In genomic region chr14:22390824-22391461, GRCh38 we compare ENCODE assay signal across 12 cellular contexts.
DNase-seq lines count a peak whose midpoint lies in the region; ATAC-seq and TF ChIP-seq lines count a peak whose summit lies in the region.
"Had no signal": no experiment of that assay in that cellular context is flagged by ENCODE, and none has a peak within 500 bp of the region (broad histone marks: within the 10 kb centered on the region; RNA-seq: fewer than 3 reads in every experiment).

No MANE protein-coding gene starts in this region.

- H3K9me3 ChIP-seq in SJCRH30 (replicated peaks) (no peaks in the 10 kb centered on the region), spleen (no peaks in the 10 kb centered on the region)

- H3K36me3 Mint-ChIP-seq in activated T-cell treated with anti-CD3 and anti-CD28 coated beads, Interleukin-2, amount 50 U/mL, for 4 hours (ENCODE audit: insufficient read depth): no peaks in the 10 kb centered on the region

- H3K9me3 Mint-ChIP-seq in activated T-cell treated with anti-CD3 and anti-CD28 coated beads, Interleukin-2, amount 50 U/mL, for 4 hours: no peaks in the 10 kb centered on the region

- no peak for TF ChIP-seq CTCF in foreskin keratinocyte (conservative IDR thresholded peaks at IDR 0.05)
- TF ChIP-seq CTCF in spleen (IDR thresholded peaks at IDR 0.05 in 8 of 11, conservative IDR thresholded peaks at IDR 0.05 in 3 of 11): no peak

- ATAC-seq in GM19463 (IDR thresholded peaks at IDR 0.05; ENCODE audit: unreplicated experiment) (peak; percentile 57), foreskin keratinocyte (peak; percentile 74)
- ATAC-seq in activated T-cell treated with anti-CD3 and anti-CD28 coated beads, Interleukin-2, amount 50 U/mL, for 4 hours: no peak

- intact Hi-C loops in spleen (cut with DNase I; ENCODE audit: low total_unique reads): loop anchor here (5.0 to 10.0 kb wide), 2 partner anchors 81 to 264 kb away; no protein-coding TSS in a partner anchor

- H3K36me3 ChIP-seq in SJCRH30: no peaks in the 10 kb centered on the region
- no peaks in the 10 kb centered on the region for H3K36me3 ChIP-seq in spleen

- in situ Hi-C loops in Caki2 (cut with HindIII; ENCODE audit: low pct_unique_long_range_greater_than_20kb, low sequenced_read_pairs): no loop called here

- H3K27me3 Mint-ChIP-seq in activated T-cell treated with anti-CD3 and anti-CD28 coated beads, Interleukin-2, amount 50 U/mL, for 4 hours (ENCODE audit: low read depth): no peaks in the 10 kb centered on the region

- H3K27me3 ChIP-seq in foreskin keratinocyte (peaks cover under 1% of the 10 kb centered on the region), SJCRH30 (no peaks in the 10 kb centered on the region; the same call in 1 of the 2 replicates), spleen (replicated peaks in 1 of 7) (peaks cover 0 to 7% (median 0%) of the 10 kb centered on the region in 7 donors)

- H3K4me3 ChIP-seq in SJCRH30 (no peak overlapping the region), spleen (no peak overlapping the region)

- no peak for TF ChIP-seq POLR2A in spleen (IDR thresholded peaks at IDR 0.05)

- H3K4me1 Mint-ChIP-seq in activated T-cell treated with anti-CD3 and anti-CD28 coated beads, Interleukin-2, amount 50 U/mL, for 4 hours (ENCODE audit: low read depth): peaks cover 4% of the 10 kb centered on the region

- peak; percentile 86 for DNase-seq in Caki2 (ENCODE audit: low read depth)
- DNase-seq in HK-2 (ENCODE audit: unreplicated experiment): peak; percentile 16
- peak; percentile 59 to 75 for DNase-seq in foreskin keratinocyte
- no peak for DNase-seq in SJCRH30
- no peak for DNase-seq in activated T-cell treated with anti-CD3 and anti-CD28 coated beads, Interleukin-2, amount 50 U/mL, for 4 hours
- no peak for DNase-seq in spleen
- DNase-seq in DMS 273 (lab: John Stamatoyannopoulos, UW; ENCODE audit: unreplicated experiment): no peak
- DNase-seq: activated naive CD4-positive, alpha-beta T cell treated with anti-CD3 and anti-CD28 coated beads, Interleukin-2, amount 50 U/mL, for 16 hours; stimulated activated CD4-positive, alpha-beta T cell treated with anti-CD3 and anti-CD28 coated beads, Interleukin-2, amount 100 ng/mL, for 48 hours; stimulated activated naive CD4-positive, alpha-beta T cell treated with Interleukin-2 at 50 U/mL for 16 hours had no signal

- H3K27ac ChIP-seq in foreskin keratinocyte (no peak overlapping the region), SJCRH30 (no peak overlapping the region), spleen (no peak overlapping the region)
- H3K27ac ChIP-seq: parathyroid adenoma had no signal

- H3K4me1 ChIP-seq in foreskin keratinocyte (peaks cover 13% of the 10 kb centered on the region), SJCRH30 (peaks cover 40% of the 10 kb centered on the region), spleen (peaks cover 0 to 20% (median 14%) of the 10 kb centered on the region in 6 donors)
- H3K4me1 ChIP-seq: parathyroid adenoma had no signal

- no peak overlapping the region for H3K4me3 Mint-ChIP-seq in activated T-cell treated with anti-CD3 and anti-CD28 coated beads, Interleukin-2, amount 50 U/mL, for 4 hours

- WGBS in spleen, 5 donors: 60 to 72% (median 63%) methylated on average over 4 of the region's 4 CpGs

Comparison
In these comparisons a context has a peak if more than half of its experiments do, and no peak if none do; other contexts are left out.
1. DNase-seq: peak in Caki2 (single experiment), HK-2 (single experiment) and foreskin keratinocyte (2 of 2); none in SJCRH30 (0 of 2), activated T-cell treated with anti-CD3 and anti-CD28 coated beads, Interleukin-2, amount 50 U/mL, for 4 hours (single experiment), spleen (single experiment) and DMS 273 (single experiment).
2. ATAC-seq: peak in GM19463 (single experiment) and foreskin keratinocyte (single experiment); none in activated T-cell treated with anti-CD3 and anti-CD28 coated beads, Interleukin-2, amount 50 U/mL, for 4 hours (0 of 2).